Comparison of ENCODE assay signal across 8 cellular contexts in genomic region chr15:94671845-94672524, GRCh38.
DNase-seq lines count a peak whose midpoint lies in the region; ATAC-seq and TF ChIP-seq lines count a peak whose summit lies in the region.

No MANE protein-coding gene starts in this region.

- H3K9me3 ChIP-seq in iPS-20b (ENCODE audit: insufficient read depth, low read depth, low read length) (no peaks in the 10 kb centered on the region), gastrocnemius medialis (no peaks in the 10 kb centered on the region)

- H3K27me3 Mint-ChIP-seq in HFFc6 (ENCODE audit: insufficient read depth) = peaks cover 3% of the 10 kb centered on the region

- H3K27ac ChIP-seq in iPS-20b (ENCODE audit: low read length) (no peak overlapping the region), gastrocnemius medialis (peak overlapping the region in 3 of 4 donors; percentile 9 to 59 (median 59))

- H3K9me3 Mint-ChIP-seq in HFFc6 = no peaks in the 10 kb centered on the region; the same call in 1 of the 2 replicates
- H3K9me3 Mint-ChIP-seq in activated naive CD4-positive, alpha-beta T cell treated with anti-CD3 and anti-CD28 coated beads, Interleukin-2, amount 50 U/mL, for 72 hours = no peaks in the 10 kb centered on the region

- peak overlapping the region; percentile 40; the same call in 1 of the 2 replicates for H3K9ac ChIP-seq in iPS-20b (ENCODE audit: low read depth, low read length)

- TF ChIP-seq CTCF in HFFc6 (IDR thresholded peaks at IDR 0.05) (no peak), astrocyte of the cerebellum (IDR thresholded peaks at IDR 0.05; ENCODE audit: low read depth, low read length, missing control alignments) (peak; percentile 27), gastrocnemius medialis (IDR thresholded peaks at IDR 0.05 in 4 of 5, conservative IDR thresholded peaks at IDR 0.05 in 1 of 5) (no peak)

- H3K4me1 ChIP-seq in iPS-20b (ENCODE audit: insufficient read depth, low read length) = peaks cover 13% of the 10 kb centered on the region; the same call in 1 of the 2 replicates
- peaks cover 0 to 3% of the 10 kb centered on the region in 2 donors for H3K4me1 ChIP-seq in gastrocnemius medialis

- ATAC-seq in gastrocnemius medialis = no peak
- no peak for ATAC-seq in HG02588 (IDR thresholded peaks at IDR 0.05; ENCODE audit: unreplicated experiment)
- ATAC-seq in HG03039 (IDR thresholded peaks at IDR 0.05; ENCODE audit: unreplicated experiment) = no peak
- no peak for ATAC-seq in activated naive CD4-positive, alpha-beta T cell treated with anti-CD3 and anti-CD28 coated beads, Interleukin-2, amount 50 U/mL, for 72 hours

- H3K4me1 Mint-ChIP-seq in HFFc6 (ENCODE audit: low read depth) = peaks cover 16% of the 10 kb centered on the region; the same call in 1 of the 2 replicates

- TF ChIP-seq POLR2A in gastrocnemius medialis (IDR thresholded peaks at IDR 0.05) = no peak

- H3K4me3 ChIP-seq in astrocyte of the cerebellum (ENCODE audit: low read depth, low read length) (no peak overlapping the region), iPS-20b (ENCODE audit: low read length) (peak overlapping the region; percentile 44; the same call in 1 of the 2 replicates), gastrocnemius medialis (peak overlapping the region in 1 of 4 donors; percentile 16)

- DNase-seq in HFFc6 = no peak
- DNase-seq in astrocyte of the cerebellum (ENCODE audit: low read depth) = peak; percentile 36
- no peak for DNase-seq in gastrocnemius medialis
- no peak for DNase-seq in DMS53 treated with DMSO at 0.1 percent for 48 hours (lab: John Stamatoyannopoulos, UW; ENCODE audit: unreplicated experiment)
- DNase-seq in activated naive CD4-positive, alpha-beta T cell treated with anti-CD3 and anti-CD28 coated beads, Interleukin-2, amount 50 U/mL, for 72 hours (ENCODE audit: low spot score in 2 of 2) = no peak

- H3K4me3 Mint-ChIP-seq in HFFc6 = peak overlapping the region; percentile 29; the same call in 1 of the 2 replicates

- no peak overlapping the region for H3K27ac Mint-ChIP-seq in HFFc6
- no peak overlapping the region for H3K27ac Mint-ChIP-seq in activated naive CD4-positive, alpha-beta T cell treated with anti-CD3 and anti-CD28 coated beads, Interleukin-2, amount 50 U/mL, for 72 hours

- no peaks in the 10 kb centered on the region for H3K36me3 Mint-ChIP-seq in HFFc6 (ENCODE audit: low read depth)
- H3K36me3 Mint-ChIP-seq in activated naive CD4-positive, alpha-beta T cell treated with anti-CD3 and anti-CD28 coated beads, Interleukin-2, amount 50 U/mL, for 72 hours = no peaks in the 10 kb centered on the region

- in situ Hi-C loops in astrocyte of the cerebellum (cut with HindIII; ENCODE audit: low sequenced_read_pairs) = loop anchor here (25.0 kb wide), 1 partner anchor 1665 kb away; the partner anchor contains the start of gene NR2F2
- in situ Hi-C loops in gastrocnemius medialis (cut with MboI; ENCODE audit: low sequenced_read_pairs in 4 of 4) = no loop called here

- H3K36me3 ChIP-seq in iPS-20b (ENCODE audit: insufficient read depth, low read depth, low read length) = no peaks in the 10 kb centered on the region
- no peaks in the 10 kb centered on the region for H3K36me3 ChIP-seq in gastrocnemius medialis

- no peaks in the 10 kb centered on the region for H3K27me3 ChIP-seq in iPS-20b (ENCODE audit: insufficient read depth, low read length)
- H3K27me3 ChIP-seq in gastrocnemius medialis = no peaks in the 10 kb centered on the region

- intact Hi-C loops in gastrocnemius medialis (cut with DNase I; ENCODE audit: low total_unique reads) = no loop called here
